Comparison of ENCODE assay signal across 1 cellular context in the genomic region with DNA sequence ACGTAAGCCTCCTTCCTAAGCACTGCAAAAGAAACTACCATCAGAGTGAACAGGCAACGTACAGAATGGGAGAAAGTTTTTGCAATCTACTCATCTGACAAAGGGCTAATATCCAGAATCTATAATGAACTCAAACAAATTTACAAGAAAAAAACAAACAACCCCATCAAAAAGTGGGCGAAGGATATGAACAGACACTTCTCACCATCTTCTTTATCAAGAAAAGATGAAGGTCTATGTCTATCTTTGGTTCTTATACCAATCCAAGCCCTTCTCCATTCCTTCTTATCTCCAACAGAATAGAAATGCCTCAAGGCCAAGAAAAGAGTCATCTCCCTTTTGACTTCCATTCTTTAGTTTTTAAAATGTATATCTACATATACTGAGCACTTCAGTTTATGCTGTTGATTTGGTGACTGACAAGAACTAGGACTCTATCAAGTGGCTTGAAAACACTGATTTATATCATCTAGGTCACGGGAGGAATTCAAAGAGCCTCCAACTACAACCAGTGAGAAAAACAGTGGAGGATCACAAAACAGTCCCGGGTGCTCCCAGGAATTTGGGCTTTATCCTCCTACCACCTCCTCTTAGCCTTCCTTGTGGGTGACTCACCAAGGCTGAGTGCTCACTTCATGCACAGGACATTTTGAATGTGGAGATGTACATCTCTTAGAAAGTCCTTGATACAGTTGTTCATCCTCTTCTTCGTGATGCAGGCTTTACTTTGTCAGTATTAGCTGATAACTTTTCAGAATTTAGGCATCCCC.
TF ChIP-seq lines count a peak whose summit lies in the region.

No MANE protein-coding gene starts in this region.

TF ChIP-seq in SK-N-SH, 30 proteins besides CTCF, POLR2A, EP300 and RAD21 (continued from another document):
- TF ChIP-seq, protein P1, sequence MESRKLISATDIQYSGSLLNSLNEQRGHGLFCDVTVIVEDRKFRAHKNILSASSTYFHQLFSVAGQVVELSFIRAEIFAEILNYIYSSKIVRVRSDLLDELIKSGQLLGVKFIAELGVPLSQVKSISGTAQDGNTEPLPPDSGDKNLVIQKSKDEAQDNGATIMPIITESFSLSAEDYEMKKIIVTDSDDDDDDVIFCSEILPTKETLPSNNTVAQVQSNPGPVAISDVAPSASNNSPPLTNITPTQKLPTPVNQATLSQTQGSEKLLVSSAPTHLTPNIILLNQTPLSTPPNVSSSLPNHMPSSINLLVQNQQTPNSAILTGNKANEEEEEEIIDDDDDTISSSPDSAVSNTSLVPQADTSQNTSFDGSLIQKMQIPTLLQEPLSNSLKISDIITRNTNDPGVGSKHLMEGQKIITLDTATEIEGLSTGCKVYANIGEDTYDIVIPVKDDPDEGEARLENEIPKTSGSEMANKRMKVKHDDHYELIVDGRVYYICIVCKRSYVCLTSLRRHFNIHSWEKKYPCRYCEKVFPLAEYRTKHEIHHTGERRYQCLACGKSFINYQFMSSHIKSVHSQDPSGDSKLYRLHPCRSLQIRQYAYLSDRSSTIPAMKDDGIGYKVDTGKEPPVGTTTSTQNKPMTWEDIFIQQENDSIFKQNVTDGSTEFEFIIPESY (IDR thresholded peaks at IDR 0.05; ENCODE audit: borderline replicate concordance, low read depth) = no peak
- no peak for TF ChIP-seq NRF1 (IDR thresholded peaks at IDR 0.05; ENCODE audit: low read depth, low read length)
- TF ChIP-seq, protein P2, sequence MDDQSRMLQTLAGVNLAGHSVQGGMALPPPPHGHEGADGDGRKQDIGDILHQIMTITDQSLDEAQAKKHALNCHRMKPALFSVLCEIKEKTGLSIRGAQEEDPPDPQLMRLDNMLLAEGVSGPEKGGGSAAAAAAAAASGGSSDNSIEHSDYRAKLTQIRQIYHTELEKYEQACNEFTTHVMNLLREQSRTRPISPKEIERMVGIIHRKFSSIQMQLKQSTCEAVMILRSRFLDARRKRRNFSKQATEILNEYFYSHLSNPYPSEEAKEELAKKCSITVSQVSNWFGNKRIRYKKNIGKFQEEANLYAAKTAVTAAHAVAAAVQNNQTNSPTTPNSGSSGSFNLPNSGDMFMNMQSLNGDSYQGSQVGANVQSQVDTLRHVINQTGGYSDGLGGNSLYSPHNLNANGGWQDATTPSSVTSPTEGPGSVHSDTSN (IDR thresholded peaks at IDR 0.05) = peak; percentile 14; the same call in 1 of the 2 replicates
